In genomic region chr16:84497836-84498610, GRCh38 we compare ENCODE assay signal across 1 cellular context.
TF ChIP-seq lines count a peak whose summit lies in the region.

No MANE protein-coding gene starts in this region.

TF ChIP-seq in K562, 482 proteins besides CTCF, POLR2A, EP300 and RAD21 (continued from another document):
- TF ChIP-seq MCM7 (IDR thresholded peaks at IDR 0.05) (no peak), SLC30A9 (CRISPR knock-in tag; IDR thresholded peaks at IDR 0.05) (no peak), ZNF316 (IDR thresholded peaks at IDR 0.05) (no peak), TRIM24 (IDR thresholded peaks at IDR 0.05) (no peak), AFF1 (IDR thresholded peaks at IDR 0.05; ENCODE audit: low read depth in 1 of 2, partially characterized antibody in 2 of 2) (no peak), PHF21A (IDR thresholded peaks at IDR 0.05; ENCODE audit: borderline replicate concordance, low read depth) (no peak), MEIS2 (IDR thresholded peaks at IDR 0.05; ENCODE audit: partially characterized antibody) (no peak), ZC3H11A (IDR thresholded peaks at IDR 0.05; ENCODE audit: low read depth, low read length) (no peak), MNT (conservative IDR thresholded peaks at IDR 0.05) (no peak), ZKSCAN3 (CRISPR knock-in tag; IDR thresholded peaks at IDR 0.05) (no peak), RBM25 (IDR thresholded peaks at IDR 0.05; ENCODE audit: low read depth, low read length, severe bottlenecking) (peak; percentile 7), ZNF121 (CRISPR knock-in tag; conservative IDR thresholded peaks at IDR 0.05) (peak; percentile 84), SREBF2 (CRISPR knock-in tag; IDR thresholded peaks at IDR 0.05) (no peak)
